7 cellular contexts compared by ENCODE assay signal in genomic region chr1:146937462-146937861, GRCh38. TPM values are rescaled to one million over a fixed set of nuclear protein-coding genes. Genes with fewer than 3 reads are reported as not detected.
DNase-seq lines count a peak whose midpoint lies in the region; ATAC-seq and TF ChIP-seq lines count a peak whose summit lies in the region.
"Not testable (repeated sequence)": the region's sequence is repeated elsewhere in the genome, so short reads cannot be mapped to it uniquely, and the experiment has no call there.

No MANE protein-coding gene starts in this region.

- H3K36me3 ChIP-seq in CD8-positive, alpha-beta memory T cell (ENCODE audit: insufficient read depth, low read length); KMS-11 (ENCODE audit: insufficient read depth): not testable (repeated sequence)

- TF ChIP-seq CTCF in KMS-11 (conservative IDR thresholded peaks at IDR 0.05; ENCODE audit: low read depth, low read length); MCF 10A (IDR thresholded peaks at IDR 0.05; ENCODE audit: unreplicated experiment); osteocyte (IDR thresholded peaks at IDR 0.05): not testable (repeated sequence)

- H3K27me3 ChIP-seq in CD8-positive, alpha-beta memory T cell (ENCODE audit: insufficient read depth, low read length, poor library complexity, severe bottlenecking); KMS-11 (ENCODE audit: insufficient read depth, low read depth): not testable (repeated sequence)

- H3K36me3 Mint-ChIP-seq in CD8-positive, alpha-beta memory T cell; activated CD4-positive, alpha-beta memory T cell treated with anti-CD3 and anti-CD28 coated beads for 36 hours; activated naive CD4-positive, alpha-beta T cell treated with anti-CD3 and anti-CD28 coated beads for 36 hours (ENCODE audit: low read depth); MCF 10A (ENCODE audit: insufficient read depth, unreplicated experiment); naive B cell; osteocyte (ENCODE audit: unreplicated experiment): not testable (repeated sequence)

- DNase-seq in CD8-positive, alpha-beta memory T cell = peak in 1 of 5 donors; percentile 21
- DNase-seq in activated CD4-positive, alpha-beta memory T cell treated with anti-CD3 and anti-CD28 coated beads for 36 hours = peak; percentile 14
- not testable (repeated sequence) for DNase-seq in activated naive CD4-positive, alpha-beta T cell treated with anti-CD3 and anti-CD28 coated beads for 36 hours; MCF 10A (ENCODE audit: unreplicated experiment); naive B cell; osteocyte (ENCODE audit: extremely low spot score, unreplicated experiment)

- not testable (repeated sequence) for H3K9me3 ChIP-seq in CD8-positive, alpha-beta memory T cell (ENCODE audit: low read length)

- H3K4me1 ChIP-seq in CD8-positive, alpha-beta memory T cell (ENCODE audit: insufficient read depth, low read length) = not testable (repeated sequence)
- peaks cover 21% of the 10 kb centered on the region for H3K4me1 ChIP-seq in KMS-11 (ENCODE audit: low read depth, poor library complexity, severe bottlenecking)

- BruUV-seq in MCF 10A (replicated peaks; lab: Mats Ljungman, UMichigan) = TSS peak; percentile 64

- not testable (repeated sequence) for ATAC-seq in naive B cell (ENCODE audit: low read depth in 2 of 2)

- not testable (repeated sequence) for H3K9me3 Mint-ChIP-seq in CD8-positive, alpha-beta memory T cell; activated CD4-positive, alpha-beta memory T cell treated with anti-CD3 and anti-CD28 coated beads for 36 hours; activated naive CD4-positive, alpha-beta T cell treated with anti-CD3 and anti-CD28 coated beads for 36 hours; MCF 10A (ENCODE audit: unreplicated experiment); naive B cell; osteocyte (ENCODE audit: unreplicated experiment)

- POLR2A ChIA-PET in CD8-positive, alpha-beta memory T cell (lab: Charles Lee) = not testable (repeated sequence)
- POLR2A ChIA-PET in activated CD4-positive, alpha-beta memory T cell treated with anti-CD3 and anti-CD28 coated beads for 36 hours (lab: Charles Lee) = interaction anchor here (1.8 kb wide), 1 partner anchor 147 kb away, joined by 7 read pairs; no protein-coding TSS in a partner anchor
- POLR2A ChIA-PET in MCF 10A (lab: Yijun Ruan, JAX) = interaction anchor here (1.3 kb wide), 1 partner anchor 231 kb away, joined by 5 read pairs; no protein-coding TSS in a partner anchor

- peak overlapping the region in 6 of 7 donors; percentile 54 to 94 (median 74) for H3K4me3 Mint-ChIP-seq in CD8-positive, alpha-beta memory T cell
- H3K4me3 Mint-ChIP-seq in activated CD4-positive, alpha-beta memory T cell treated with anti-CD3 and anti-CD28 coated beads for 36 hours = peak overlapping the region; percentile 53
- peak overlapping the region; percentile 41 for H3K4me3 Mint-ChIP-seq in activated naive CD4-positive, alpha-beta T cell treated with anti-CD3 and anti-CD28 coated beads for 36 hours
- H3K4me3 Mint-ChIP-seq in MCF 10A (ENCODE audit: unreplicated experiment) (peak overlapping the region; percentile 45), naive B cell (peak overlapping the region in 7 of 8 donors; percentile 33 to 96 (median 76)), osteocyte (ENCODE audit: unreplicated experiment) (peak overlapping the region; percentile 22)

- H2AFZ ChIP-seq in KMS-11 (ENCODE audit: low read depth) = peak overlapping the region; percentile 95

- not testable (repeated sequence) for H3K4me3 ChIP-seq in CD8-positive, alpha-beta memory T cell (ENCODE audit: low read length); KMS-11 (IDR thresholded peaks at IDR 0.05; ENCODE audit: insufficient read depth, low read depth, low read length)

- H3K79me2 ChIP-seq in KMS-11 (ENCODE audit: insufficient read depth, low read depth) = peaks cover 23% of the 10 kb centered on the region

- peak overlapping the region; percentile 64 for H3K4me2 ChIP-seq in KMS-11

- intact Hi-C loops in activated CD4-positive, alpha-beta memory T cell treated with anti-CD3 and anti-CD28 coated beads for 36 hours (cut with micrococcal nuclease) = not testable (repeated sequence)
- intact Hi-C loops in activated naive CD4-positive, alpha-beta T cell treated with anti-CD3 and anti-CD28 coated beads for 36 hours (cut with micrococcal nuclease) = loop anchor here (10.0 kb wide), 1 partner anchor 147 kb away; no protein-coding TSS in a partner anchor
- intact Hi-C loops in MCF 10A (cut with micrococcal nuclease) = loop anchor here (10.0 kb wide), 1 partner anchor 307 kb away; the partner anchor contains the start of gene CHD1L

- not testable (repeated sequence) for H3K9ac ChIP-seq in KMS-11

- H4K20me1 ChIP-seq in KMS-11 (ENCODE audit: insufficient read depth) = not testable (repeated sequence)

- not testable (repeated sequence) for H3K27me3 Mint-ChIP-seq in CD8-positive, alpha-beta memory T cell; activated CD4-positive, alpha-beta memory T cell treated with anti-CD3 and anti-CD28 coated beads for 36 hours; activated naive CD4-positive, alpha-beta T cell treated with anti-CD3 and anti-CD28 coated beads for 36 hours (ENCODE audit: low read depth); naive B cell; osteocyte (ENCODE audit: unreplicated experiment)
- H3K27me3 Mint-ChIP-seq in MCF 10A (ENCODE audit: insufficient read depth, unreplicated experiment) = peaks cover 13% of the 10 kb centered on the region

- H3K27ac ChIP-seq in CD8-positive, alpha-beta memory T cell (ENCODE audit: low read depth, low read length); KMS-11: not testable (repeated sequence)

- peaks cover 14 to 28% (median 23%) of the 10 kb centered on the region in 3 donors for H3K4me1 Mint-ChIP-seq in CD8-positive, alpha-beta memory T cell
- peaks cover 17% of the 10 kb centered on the region for H3K4me1 Mint-ChIP-seq in activated CD4-positive, alpha-beta memory T cell treated with anti-CD3 and anti-CD28 coated beads for 36 hours (ENCODE audit: low read depth)
- H3K4me1 Mint-ChIP-seq in activated naive CD4-positive, alpha-beta T cell treated with anti-CD3 and anti-CD28 coated beads for 36 hours (ENCODE audit: low read depth) = peaks cover 17% of the 10 kb centered on the region
- H3K4me1 Mint-ChIP-seq in MCF 10A (ENCODE audit: insufficient read depth, unreplicated experiment) = not testable (repeated sequence)
- peaks cover 9 to 32% (median 9%) of the 10 kb centered on the region in 3 donors for H3K4me1 Mint-ChIP-seq in naive B cell
- peaks cover 12% of the 10 kb centered on the region for H3K4me1 Mint-ChIP-seq in osteocyte (ENCODE audit: unreplicated experiment)

- CTCF ChIA-PET in CD8-positive, alpha-beta memory T cell (lab: Charles Lee); activated CD4-positive, alpha-beta memory T cell treated with anti-CD3 and anti-CD28 coated beads for 36 hours (lab: Charles Lee); activated naive CD4-positive, alpha-beta T cell treated with anti-CD3 and anti-CD28 coated beads for 36 hours (lab: Charles Lee); MCF 10A (lab: Yijun Ruan, JAX): not testable (repeated sequence)

- peak overlapping the region in 5 of 8 donors; percentile 52 to 96 (median 66) for H3K27ac Mint-ChIP-seq in CD8-positive, alpha-beta memory T cell
- peak overlapping the region; percentile 49 for H3K27ac Mint-ChIP-seq in activated CD4-positive, alpha-beta memory T cell treated with anti-CD3 and anti-CD28 coated beads for 36 hours
- not testable (repeated sequence) for H3K27ac Mint-ChIP-seq in activated naive CD4-positive, alpha-beta T cell treated with anti-CD3 and anti-CD28 coated beads for 36 hours; MCF 10A (ENCODE audit: low read depth, unreplicated experiment)
- H3K27ac Mint-ChIP-seq in naive B cell (peak overlapping the region in 3 of 6 donors; percentile 38 to 96 (median 68)), osteocyte (ENCODE audit: unreplicated experiment) (peak overlapping the region; percentile 23)

RNA-seq across cellular contexts. Expression of gene NBPF12, which starts 0.7 kb away (rescaled TPM):
- total RNA-seq in CD8-positive, alpha-beta memory T cell = 10 to 100 TPM; 11.0 to 11.3 TPM
- 5.2 TPM for polyA plus RNA-seq in CD8-positive, alpha-beta memory T cell
- 1 to 10 TPM; 7.8 to 7.9 TPM for total RNA-seq in activated CD4-positive, alpha-beta memory T cell treated with anti-CD3 and anti-CD28 coated beads for 36 hours
- total RNA-seq in activated naive CD4-positive, alpha-beta T cell treated with anti-CD3 and anti-CD28 coated beads for 36 hours = 1 to 10 TPM; 6.1 to 6.2 TPM
- total RNA-seq in MCF 10A (2022) (14.7 and 18.8 TPM in 2 replicates), osteocyte (10.6 and 11.2 TPM in 2 replicates)
- polyA plus RNA-seq in naive B cell (ENCODE audit: low read depth in 6 of 6) = 10 to 100 TPM in 1 of 6 donors, 1 to 10 TPM in 5; 2.3 to 10.6 (median 4.3) TPM

Comparison
In these comparisons a context has a peak if more than half of its experiments do, and no peak if none do; other contexts are left out.
1. H3K4me3 Mint-ChIP-seq: peak in every context shown above with its lines; median percentile 76 in naive B cell; 74 in CD8-positive, alpha-beta memory T cell; 53 in activated CD4-positive, alpha-beta memory T cell treated with anti-CD3 and anti-CD28 coated beads for 36 hours; 45 in MCF 10A; 41 in activated naive CD4-positive, alpha-beta T cell treated with anti-CD3 and anti-CD28 coated beads for 36 hours; 22 in osteocyte.